ENCODE assay signal across 9 cellular contexts in genomic region chr4:71338846-71339593, GRCh38. TPM values are rescaled to one million over a fixed set of nuclear protein-coding genes. Genes with fewer than 3 reads are reported as not detected.
A peak's percentile ranks its signal among the peaks of the same experiment; 100 is the strongest.
DNase-seq lines count a peak whose midpoint lies in the region; ATAC-seq and TF ChIP-seq lines count a peak whose summit lies in the region.
"Had no signal": no experiment of that assay in that cellular context is flagged by ENCODE, and none has a peak within 500 bp of the region (broad histone marks: within the 10 kb centered on the region; RNA-seq: fewer than 3 reads in every experiment).

Gene SLC4A4 (plus strand): TSS chr4:71339020.

- no peak for DNase-seq in activated naive CD4-positive, alpha-beta T cell treated with anti-CD3 and anti-CD28 coated beads, Interleukin-2, amount 50 U/mL, for 72 hours (ENCODE audit: low spot score in 2 of 2)
- no peak for DNase-seq in activated naive CD4-positive, alpha-beta T cell treated with Interleukin-2 at 50 U/mL for 16 hours
- peak; percentile 21 for DNase-seq in SW480 (ENCODE audit: low spot score)
- DNase-seq in kidney tubule cell (ENCODE audit: low spot score): peak; percentile 93
- DNase-seq in gastrocnemius medialis: no peak
- no peak for DNase-seq in stimulated activated CD4-positive, alpha-beta T cell treated with anti-CD3 and anti-CD28 coated beads, Interleukin-12 subunit alpha, Interleukin-12 subunit beta, amount 100 ng/mL, for 4 hours
- DNase-seq in HuH-7 (ENCODE audit: low spot score): no peak

- H3K27ac ChIP-seq in gastrocnemius medialis: no peak within 1 kb of the TSS

- H3K36me3 ChIP-seq in gastrocnemius medialis: no peaks in the 10 kb centered on the region

- H3K4me3 ChIP-seq in gastrocnemius medialis: no peak within 1 kb of the TSS

- peak; percentile 85 to 99 for ATAC-seq in activated naive CD4-positive, alpha-beta T cell treated with anti-CD3 and anti-CD28 coated beads, Interleukin-2, amount 50 U/mL, for 72 hours
- ATAC-seq in HG03045 (IDR thresholded peaks at IDR 0.05; ENCODE audit: unreplicated experiment) (peak; percentile 99), gastrocnemius medialis (no peak)

- TF ChIP-seq POLR2A in gastrocnemius medialis (IDR thresholded peaks at IDR 0.05): no peak

- in situ Hi-C loops in gastrocnemius medialis (cut with MboI; ENCODE audit: low sequenced_read_pairs in 4 of 4): no loop called here

- H3K36me3 Mint-ChIP-seq in activated naive CD4-positive, alpha-beta T cell treated with anti-CD3 and anti-CD28 coated beads, Interleukin-2, amount 50 U/mL, for 72 hours: no peaks in the 10 kb centered on the region
- H3K36me3 Mint-ChIP-seq: CD4-positive, CD25-positive, alpha-beta regulatory T cell had no signal

- no peaks in the 10 kb centered on the region for H3K9me3 ChIP-seq in gastrocnemius medialis

- peak within 1 kb of the TSS in 1 of 2 donors; percentile 19 for H3K27ac Mint-ChIP-seq in activated naive CD4-positive, alpha-beta T cell treated with anti-CD3 and anti-CD28 coated beads, Interleukin-2, amount 50 U/mL, for 72 hours
- H3K27ac Mint-ChIP-seq: CD4-positive, CD25-positive, alpha-beta regulatory T cell had no signal

- no peaks in the 10 kb centered on the region for H3K27me3 ChIP-seq in gastrocnemius medialis

- no peaks in the 10 kb centered on the region for H3K4me1 ChIP-seq in gastrocnemius medialis

- H3K9me3 Mint-ChIP-seq in activated naive CD4-positive, alpha-beta T cell treated with anti-CD3 and anti-CD28 coated beads, Interleukin-2, amount 50 U/mL, for 72 hours: no peaks in the 10 kb centered on the region

- intact Hi-C loops in gastrocnemius medialis (cut with DNase I; ENCODE audit: low total_unique reads): no loop called here

- TF ChIP-seq CTCF in gastrocnemius medialis (IDR thresholded peaks at IDR 0.05 in 4 of 5, conservative IDR thresholded peaks at IDR 0.05 in 1 of 5): no peak

RNA-seq across cellular contexts. Expression of gene SLC4A4, which starts in this region (rescaled TPM):
- total RNA-seq in activated naive CD4-positive, alpha-beta T cell treated with anti-CD3 and anti-CD28 coated beads, Interleukin-2, amount 50 U/mL, for 72 hours: under 1 TPM in 1 of 2 donors, not detected in 1; 0.12 TPM
- total RNA-seq in gastrocnemius medialis: 1 to 10 TPM in 1 of 4 donors, under 1 TPM in 3; 0.42 to 1.4 (median 0.65) TPM
- total RNA-seq: CD4-positive, CD25-positive, alpha-beta regulatory T cell had no signal

Comparison
In these comparisons a context has a peak if more than half of its experiments do, and no peak if none do; other contexts are left out.
1. Peak in ATAC-seq in activated naive CD4-positive, alpha-beta T cell treated with anti-CD3 and anti-CD28 coated beads, Interleukin-2, amount 50 U/mL, for 72 hours; RNA of the gene not detected or under 1 TPM.
2. DNase-seq: peak in SW480 (single experiment) and kidney tubule cell (single experiment); none in activated naive CD4-positive, alpha-beta T cell treated with anti-CD3 and anti-CD28 coated beads, Interleukin-2, amount 50 U/mL, for 72 hours (0 of 2), activated naive CD4-positive, alpha-beta T cell treated with Interleukin-2 at 50 U/mL for 16 hours (single experiment), gastrocnemius medialis (0 of 2), stimulated activated CD4-positive, alpha-beta T cell treated with anti-CD3 and anti-CD28 coated beads, Interleukin-12 subunit alpha, Interleukin-12 subunit beta, amount 100 ng/mL, for 4 hours (single experiment) and HuH-7 (single experiment).